In genomic region chr7:50331564-50332208, GRCh38 we compare ENCODE assay signal across 1 cellular context.
TF ChIP-seq lines count a peak whose summit lies in the region.

No MANE protein-coding gene starts in this region.

TF ChIP-seq in GM12878, 131 proteins besides CTCF, POLR2A, EP300 and RAD21 (continued from another document):
- TF ChIP-seq RELB (IDR thresholded peaks at IDR 0.05; ENCODE audit: low read depth) = peak; percentile 77; the same call in 1 of the 2 replicates
- TF ChIP-seq ATF7 (IDR thresholded peaks at IDR 0.05; ENCODE audit: low read depth) = peak; percentile 62
- TF ChIP-seq PBX3 (IDR thresholded peaks at IDR 0.05; ENCODE audit: insufficient replicate concordance, low read depth, low read length) = no peak
- TF ChIP-seq HSF1 (IDR thresholded peaks at IDR 0.05; ENCODE audit: low read depth, low read length) = 0 out of 2 replicates have a peak, but pooled peaks have one; percentile 37
- TF ChIP-seq IKZF1 (conservative IDR thresholded peaks at IDR 0.05) = peak; percentile 69
- TF ChIP-seq CBFB (IDR thresholded peaks at IDR 0.05; ENCODE audit: low read depth) = peak; percentile 63; the same call in 1 of the 2 replicates
- TF ChIP-seq MLLT1 (IDR thresholded peaks at IDR 0.05) = no peak
- 0 out of 2 replicates have a peak, but pooled peaks have one; percentile 17 for TF ChIP-seq BMI1 (IDR thresholded peaks at IDR 0.05; ENCODE audit: borderline replicate concordance)
- TF ChIP-seq E4F1 (IDR thresholded peaks at IDR 0.05; ENCODE audit: borderline replicate concordance, partially characterized antibody) = no peak
- peak; percentile 78 for TF ChIP-seq NBN (IDR thresholded peaks at IDR 0.05)
- no peak; the same call in 1 of the 2 replicates for TF ChIP-seq RCOR1 (conservative IDR thresholded peaks at IDR 0.05; ENCODE audit: low read depth, low read length)
- peak; percentile 87 for TF ChIP-seq TBL1XR1 (IDR thresholded peaks at IDR 0.05; ENCODE audit: low read depth, low read length)
- TF ChIP-seq NR2F1 (conservative IDR thresholded peaks at IDR 0.05) = peak; percentile 94
- TF ChIP-seq EED (IDR thresholded peaks at IDR 0.05; ENCODE audit: low read depth) = peak; percentile 62
- peak; percentile 48; the same call in 1 of the 2 replicates for TF ChIP-seq YY1 (IDR thresholded peaks at IDR 0.05; ENCODE audit: low read depth, low read length)
- TF ChIP-seq IKZF2 (IDR thresholded peaks at IDR 0.05) = peak; percentile 76; a peak in 3 of 4 replicates
- peak; percentile 79 to 83 for TF ChIP-seq BHLHE40 (IDR thresholded peaks at IDR 0.05; ENCODE audit: borderline replicate concordance in 1 of 2, low read depth in 2 of 2, low read length in 1 of 2)
- TF ChIP-seq MTA2 (IDR thresholded peaks at IDR 0.05; ENCODE audit: low read depth) = peak; percentile 80
- TF ChIP-seq PKNOX1 (IDR thresholded peaks at IDR 0.05) = no peak
- TF ChIP-seq MEF2A (IDR thresholded peaks at IDR 0.05; ENCODE audit: insufficient read depth, low read depth, low read length) = 0 out of 2 replicates have a peak, but pooled peaks have one; percentile 3
- 0 out of 2 replicates have a peak, but pooled peaks have one; percentile 30 for TF ChIP-seq ASH2L (IDR thresholded peaks at IDR 0.05; ENCODE audit: borderline replicate concordance, low read depth)
- peak; percentile 86 for TF ChIP-seq SKIL (IDR thresholded peaks at IDR 0.05; ENCODE audit: low read depth, poor library complexity, severe bottlenecking)
- peak; percentile 99 for TF ChIP-seq TCF7 (IDR thresholded peaks at IDR 0.05; ENCODE audit: borderline replicate concordance)
- TF ChIP-seq CBX5 (IDR thresholded peaks at IDR 0.05; ENCODE audit: low read depth) = peak; percentile 75
- TF ChIP-seq SMARCA5 (IDR thresholded peaks at IDR 0.05) = 0 out of 2 replicates have a peak, but pooled peaks have one; percentile 34
- TF ChIP-seq POLR2AphosphoS2 (IDR thresholded peaks at IDR 0.05; ENCODE audit: low read depth, low read length) = no peak
- no peak for TF ChIP-seq ZNF274 (IDR thresholded peaks at IDR 0.05; ENCODE audit: insufficient read depth, insufficient read length)
- peak; percentile 85 for TF ChIP-seq ATF2 (IDR thresholded peaks at IDR 0.05; ENCODE audit: low read length)
- peak; percentile 16; the same call in 1 of the 2 replicates for TF ChIP-seq IRF4 (IDR thresholded peaks at IDR 0.05; ENCODE audit: low read depth, low read length)
- TF ChIP-seq SMC3 (IDR thresholded peaks at IDR 0.05; ENCODE audit: borderline replicate concordance, low read length) = peak; percentile 16; the same call in 1 of the 2 replicates
- peak; percentile 73 for TF ChIP-seq FOXM1 (IDR thresholded peaks at IDR 0.05; ENCODE audit: low read depth, low read length)
- peak; percentile 88 for TF ChIP-seq PAX5 (IDR thresholded peaks at IDR 0.05; ENCODE audit: borderline replicate concordance, low read depth, low read length)
- 0 out of 2 replicates have a peak, but pooled peaks have one; percentile 19 for TF ChIP-seq GABPA (IDR thresholded peaks at IDR 0.05; ENCODE audit: low read depth)
- no peak for TF ChIP-seq ATF3 (IDR thresholded peaks at IDR 0.05; ENCODE audit: borderline replicate concordance, extremely low read depth, low read depth, low read length)
- TF ChIP-seq CREM (IDR thresholded peaks at IDR 0.05; ENCODE audit: low read depth) = peak; percentile 73
- no peak for TF ChIP-seq RFX5 (IDR thresholded peaks at IDR 0.05; ENCODE audit: low read depth, low read length)
- peak; percentile 58; the same call in 1 of the 2 replicates for TF ChIP-seq MTA3 (IDR thresholded peaks at IDR 0.05; ENCODE audit: borderline replicate concordance, low read length)
- TF ChIP-seq MXI1 (IDR thresholded peaks at IDR 0.05; ENCODE audit: low read depth, low read length) = peak; percentile 82
- no peak for TF ChIP-seq CEBPB (IDR thresholded peaks at IDR 0.05; ENCODE audit: borderline replicate concordance in 1 of 2, low read depth in 2 of 2, low read length in 2 of 2)
- TF ChIP-seq DPF2 (IDR thresholded peaks at IDR 0.05) = peak; percentile 86; the same call in 1 of the 2 replicates
- TF ChIP-seq ZBED1 (IDR thresholded peaks at IDR 0.05; ENCODE audit: borderline replicate concordance) = peak; percentile 46; the same call in 1 of the 2 replicates
- TF ChIP-seq PML (IDR thresholded peaks at IDR 0.05; ENCODE audit: low read length) = peak; percentile 22; the same call in 1 of the 2 replicates
- TF ChIP-seq IRF5 (IDR thresholded peaks at IDR 0.05; ENCODE audit: borderline replicate concordance) = no peak
- TF ChIP-seq RUNX3 (IDR thresholded peaks at IDR 0.05; ENCODE audit: low read length) = peak; percentile 95
- TF ChIP-seq POU2F2 (IDR thresholded peaks at IDR 0.05; ENCODE audit: borderline replicate concordance, low read depth, low read length) = peak; percentile 7; the same call in 1 of the 3 replicates
- peak; percentile 66; the same call in 1 of the 2 replicates for TF ChIP-seq ZNF384 (IDR thresholded peaks at IDR 0.05; ENCODE audit: borderline replicate concordance, low read depth, low read length)
